Comparison of ENCODE assay signal across 14 cellular contexts in the genomic region with DNA sequence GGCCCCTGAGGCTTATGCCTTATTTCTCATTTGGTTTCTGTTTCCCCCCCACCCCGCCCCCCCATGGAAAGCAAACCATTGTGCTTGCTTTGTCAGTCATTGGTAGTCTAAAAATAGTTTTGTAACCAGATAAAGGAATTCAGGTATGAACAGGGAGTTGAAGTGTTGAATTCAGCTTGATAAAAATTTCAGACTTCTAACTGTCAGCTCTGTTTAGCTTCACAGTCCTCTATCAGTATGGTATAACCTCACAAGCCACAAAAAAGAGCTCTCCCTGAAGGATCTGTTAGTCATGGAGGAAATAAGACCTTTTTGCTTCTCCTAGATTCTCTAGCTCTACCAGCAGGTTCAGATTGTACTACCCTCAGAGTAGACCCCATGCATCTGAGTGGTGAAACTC.
"Had no signal": no experiment of that assay in that cellular context is flagged by ENCODE, and none has a peak within 500 bp of the region (broad histone marks: within the 10 kb centered on the region; RNA-seq: fewer than 3 reads in every experiment).

No MANE protein-coding gene starts in this region.

- H3K4me2 ChIP-seq: hepatocyte, neural progenitor cell had no signal

- DNase-seq: activated gamma-delta T cell treated with Interleukin-2 at 50 U/mL for 16 hours; activated T-cell treated with anti-CD3 and anti-CD28 coated beads, Interleukin-2, amount 50 U/mL, for 1 hour; anterior cingulate cortex; cortex of kidney; foreskin fibroblast; left colon; lower lobe of right lung; naive thymus-derived CD8-positive, alpha-beta T cell; stimulated activated CD4-positive, alpha-beta T cell treated with anti-CD3 and anti-CD28 coated beads, Interleukin-12 subunit alpha, Interleukin-12 subunit beta, amount 100 ng/mL, for 4 hours; T1000; tibial artery had no signal

- ATAC-seq: left colon; lower lobe of right lung; naive thymus-derived CD8-positive, alpha-beta T cell; WTC11 had no signal

- H2AFZ ChIP-seq: hepatocyte, neural progenitor cell had no signal

- H3K79me2 ChIP-seq: hepatocyte had no signal

- H3K9ac ChIP-seq: neural progenitor cell had no signal

- H3K36me3 ChIP-seq: lower lobe of right lung, neural progenitor cell, tibial artery had no signal

- H3K9me3 ChIP-seq: lower lobe of right lung, tibial artery had no signal

- H3K27me3 ChIP-seq: hepatocyte, neural progenitor cell, tibial artery had no signal

- H3K4me3 ChIP-seq: hepatocyte, lower lobe of right lung, neural progenitor cell, tibial artery had no signal

- H3K4me1 ChIP-seq: lower lobe of right lung, tibial artery had no signal
